In the genomic region with DNA sequence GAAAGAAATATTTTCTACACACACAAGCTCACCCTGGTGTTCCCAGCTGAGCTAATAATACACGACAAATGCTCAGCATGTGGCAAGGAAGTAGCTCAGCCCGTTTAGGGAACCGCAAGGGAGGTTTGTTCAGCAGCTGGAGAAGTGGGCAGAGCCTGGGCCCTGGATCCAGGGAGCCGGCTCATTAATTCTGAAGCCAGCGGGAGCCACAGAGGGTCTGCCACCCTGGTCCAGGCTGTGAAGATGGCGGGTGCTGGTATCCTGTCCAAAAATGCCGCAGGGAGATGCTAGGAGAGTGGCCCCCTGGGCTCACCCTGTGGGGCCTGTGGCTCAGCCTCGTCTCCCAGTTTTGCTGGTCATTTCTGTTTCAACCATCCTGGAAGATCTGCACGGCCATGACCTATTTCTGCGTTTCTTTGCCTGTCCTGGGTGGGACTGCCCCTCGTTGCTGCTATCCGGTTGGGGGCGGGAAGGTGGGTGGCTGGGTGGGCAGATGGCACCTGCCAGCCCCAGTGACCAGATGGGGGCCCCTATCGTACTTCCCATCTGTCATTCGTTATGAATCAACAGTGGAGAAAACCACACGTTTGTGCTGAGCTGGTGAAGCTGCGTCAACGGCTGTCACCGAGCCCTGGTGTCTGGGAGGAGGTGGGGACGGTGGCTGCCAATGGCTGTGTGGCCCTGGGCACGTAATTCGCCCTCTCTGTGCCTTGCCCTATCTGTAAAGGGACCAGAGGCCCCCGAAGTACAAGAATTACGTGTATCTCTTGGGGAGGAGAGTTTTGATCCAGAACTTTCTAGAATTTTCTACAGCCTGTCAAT, we compare ENCODE assay signal across 9 cellular contexts. TPM values are rescaled to one million over a fixed set of nuclear protein-coding genes. Genes with fewer than 3 reads are reported as not detected.
DNase-seq lines count a peak whose midpoint lies in the region; ATAC-seq, FAIRE-seq and TF ChIP-seq lines count a peak whose summit lies in the region.
"Had no signal": no experiment of that assay in that cellular context is flagged by ENCODE, and none has a peak within 500 bp of the region (broad histone marks: within the 10 kb centered on the region; RNA-seq: fewer than 3 reads in every experiment).

No MANE protein-coding gene starts in this region.

- H3K4me3 ChIP-seq in GM12865 (ENCODE audit: low read depth, low read length) (no peak overlapping the region; the same call in 1 of the 2 replicates), right cardiac atrium (ENCODE audit: low read length) (no peak overlapping the region)

- H3K27me3 Mint-ChIP-seq in activated T-helper 17 cell treated with anti-CD3 and anti-CD28 coated beads, Interleukin-2, amount 50 U/mL, for 72 hours: no peaks in the 10 kb centered on the region

- peak; percentile 78 for DNase-seq in GM12865 (ENCODE audit: low read depth)
- DNase-seq in RCC 7860 (ENCODE audit: low spot score): peak; percentile 76
- DNase-seq in right cardiac atrium: peak in 2 of 3 donors; percentile 57 to 75
- peak; percentile 84 for DNase-seq in stimulated activated CD4-positive, alpha-beta T cell treated with anti-CD3 and anti-CD28 coated beads, Interleukin-4, amount 100 ng/mL, for 24 hours
- DNase-seq in NCI-H1048 (lab: John Stamatoyannopoulos, UW): no peak

- H3K4me1 Mint-ChIP-seq in activated T-helper 17 cell treated with anti-CD3 and anti-CD28 coated beads, Interleukin-2, amount 50 U/mL, for 72 hours: peaks cover 14% of the 10 kb centered on the region

- 46% methylated on average over 24 of the region's 24 CpGs for WGBS in right cardiac atrium

- ATAC-seq in HG03159 (IDR thresholded peaks at IDR 0.05; ENCODE audit: unreplicated experiment) (peak; percentile 58), right cardiac atrium (peak; percentile 49 to 56), HG02571 (IDR thresholded peaks at IDR 0.05; ENCODE audit: unreplicated experiment) (no peak)
- ATAC-seq in activated T-helper 17 cell treated with anti-CD3 and anti-CD28 coated beads, Interleukin-2, amount 50 U/mL, for 72 hours (replicated peaks): peak; percentile 94

- peak; percentile 88 for FAIRE-seq in RCC 7860 (lab: Jason Lieb, UNC)

- no peak overlapping the region for H3K27ac ChIP-seq in right cardiac atrium (ENCODE audit: low read length)

- intact Hi-C loops in right cardiac atrium (cut with DNase I): no loop called here

- peaks cover 28% of the 10 kb centered on the region for H3K36me3 Mint-ChIP-seq in activated T-helper 17 cell treated with anti-CD3 and anti-CD28 coated beads, Interleukin-2, amount 50 U/mL, for 72 hours (ENCODE audit: low read depth)

- H3K27ac Mint-ChIP-seq in activated T-helper 17 cell treated with anti-CD3 and anti-CD28 coated beads, Interleukin-2, amount 50 U/mL, for 72 hours: peak overlapping the region; percentile 94

- no peaks in the 10 kb centered on the region for H3K27me3 ChIP-seq in right cardiac atrium (ENCODE audit: control insufficient read depth, insufficient read depth)

- no peaks in the 10 kb centered on the region for H3K9me3 Mint-ChIP-seq in activated T-helper 17 cell treated with anti-CD3 and anti-CD28 coated beads, Interleukin-2, amount 50 U/mL, for 72 hours

- H3K4me1 ChIP-seq in right cardiac atrium (ENCODE audit: control insufficient read depth, insufficient read depth, low read length): no peaks in the 10 kb centered on the region

- peak overlapping the region; percentile 98 for H3K4me3 Mint-ChIP-seq in activated T-helper 17 cell treated with anti-CD3 and anti-CD28 coated beads, Interleukin-2, amount 50 U/mL, for 72 hours

- TF ChIP-seq CTCF in GM12865 (IDR thresholded peaks at IDR 0.05; ENCODE audit: insufficient read depth, low read depth, low read length, missing control alignments): no peak

- H3K9me3 ChIP-seq in right cardiac atrium (ENCODE audit: control insufficient read depth, low read length): no peaks in the 10 kb centered on the region

RNA-seq across cellular contexts. Expression of a gene that starts 2.7 kb away (rescaled TPM):
- 100 to 1,000 TPM; 202 to 297 TPM for total RNA-seq in activated T-helper 17 cell treated with anti-CD3 and anti-CD28 coated beads, Interleukin-2, amount 50 U/mL, for 72 hours
- total RNA-seq in right cardiac atrium: 1 to 10 TPM; 1.8 to 2.5 (median 2.1) TPM
- polyA plus RNA-seq in right cardiac atrium: 1.00 TPM
- total RNA-seq: SK-MEL-5 had no signal

RNA-seq across cellular contexts. Expression of a gene that starts 39.0 kb away (rescaled TPM):
- 1 to 10 TPM; 1.9 to 2.6 TPM for total RNA-seq in activated T-helper 17 cell treated with anti-CD3 and anti-CD28 coated beads, Interleukin-2, amount 50 U/mL, for 72 hours
- total RNA-seq in right cardiac atrium: 10 to 100 TPM; 63.3 to 71.6 (median 69.7) TPM
- polyA plus RNA-seq in right cardiac atrium: 69.8 TPM

RNA-seq across cellular contexts. Expression of a gene that starts 45.4 kb away (rescaled TPM):
- 10 to 100 TPM; 60.6 to 96.8 TPM for total RNA-seq in activated T-helper 17 cell treated with anti-CD3 and anti-CD28 coated beads, Interleukin-2, amount 50 U/mL, for 72 hours
- total RNA-seq in right cardiac atrium: under 1 TPM; 0.33 to 0.96 (median 0.74) TPM
- polyA plus RNA-seq in right cardiac atrium: 0.97 TPM
- total RNA-seq: SK-MEL-5 had no signal

RNA-seq across cellular contexts. Expression of a gene that starts 52.5 kb away (rescaled TPM):
- total RNA-seq in activated T-helper 17 cell treated with anti-CD3 and anti-CD28 coated beads, Interleukin-2, amount 50 U/mL, for 72 hours: 10 to 100 TPM; 46.4 to 81.6 TPM
- total RNA-seq in right cardiac atrium: 10 to 100 TPM; 25.8 to 36.6 (median 27.9) TPM
- polyA plus RNA-seq in right cardiac atrium: 20.3 TPM

Comparison
In these comparisons a context has a peak if more than half of its experiments do, and no peak if none do; other contexts are left out.
1. RNA of a gene that starts 2.7 kb away (total RNA-seq): 202 to 297 TPM in activated T-helper 17 cell treated with anti-CD3 and anti-CD28 coated beads, Interleukin-2, amount 50 U/mL, for 72 hours; 1.8 to 2.5 TPM in right cardiac atrium; every median in the first group is over 10 times any median in the second.
2. RNA of a gene that starts 39.0 kb away (total RNA-seq): 63.3 to 71.6 TPM in right cardiac atrium; 1.9 to 2.6 TPM in activated T-helper 17 cell treated with anti-CD3 and anti-CD28 coated beads, Interleukin-2, amount 50 U/mL, for 72 hours; every median in the first group is over 10 times any median in the second.
3. RNA of a gene that starts 45.4 kb away (total RNA-seq): 60.6 to 96.8 TPM in activated T-helper 17 cell treated with anti-CD3 and anti-CD28 coated beads, Interleukin-2, amount 50 U/mL, for 72 hours; 0.33 to 0.96 TPM in right cardiac atrium; every median in the first group is over 10 times any median in the second.